21 cellular contexts compared by ENCODE assay signal in genomic region chr7:121406866-121407439, GRCh38. TPM values are rescaled to one million over a fixed set of nuclear protein-coding genes. Genes with fewer than 3 reads are reported as not detected.
DNase-seq lines count a peak whose midpoint lies in the region; ATAC-seq, FAIRE-seq and TF ChIP-seq lines count a peak whose summit lies in the region.
"Had no signal": no experiment of that assay in that cellular context is flagged by ENCODE, and none has a peak within 500 bp of the region (broad histone marks: within the 10 kb centered on the region; RNA-seq: fewer than 3 reads in every experiment).

No MANE protein-coding gene starts in this region.

- no peak overlapping the region for H2AFZ ChIP-seq in HCT116 (ENCODE audit: low read depth, low read length, poor library complexity, severe bottlenecking)

- no peaks in the 10 kb centered on the region for H3K27me3 Mint-ChIP-seq in WTC11 (ENCODE audit: low read depth)

- peak overlapping the region; percentile 7; the same call in 1 of the 2 replicates for H3K4me2 ChIP-seq in HCT116 (ENCODE audit: low read length)
- H3K4me2 ChIP-seq: A549, BLaER1 had no signal

- POLR2A ChIA-PET in HCT116 (lab: Charles Lee) (interaction anchor here (1.0 kb wide), 1 partner anchor 11 kb away, joined by 3 read pairs; the partner anchor contains the start of gene FAM3C), WTC11 (lab: Charles Lee) (no interaction called here)

- no peaks in the 10 kb centered on the region for H3K79me2 ChIP-seq in HCT116 (ENCODE audit: insufficient read depth, low read length)

- no peak overlapping the region for H3K27ac ChIP-seq in HCT116 (ENCODE audit: low read depth, low read length)
- H3K27ac ChIP-seq in small intestine (ENCODE audit: low read depth in 1 of 2, low read length in 1 of 2) = peak overlapping the region; percentile 56 to 77
- H3K27ac ChIP-seq in uterus = no peak overlapping the region
- H3K27ac ChIP-seq: A549, BLaER1, RWPE1 had no signal

- BruUV-seq in HCT116 (replicated peaks; lab: Mats Ljungman, UMichigan) = no TSS peak

- RAD21 ChIA-PET in HCT116 (lab: Charles Lee; ENCODE audit: low non-redundant PET in 1 of 2, low total read pairs in 2 of 2, uncharacterized antibody in 2 of 2, unreplicated experiment in 2 of 2) = no interaction called here

- peaks cover 0 to 9% of the 10 kb centered on the region in 2 experiments; a peak in 2 of 4 replicates for H3K4me1 ChIP-seq in HCT116 (ENCODE audit: control insufficient read depth in 1 of 2, insufficient read depth in 2 of 2, low read length in 2 of 2)
- no peaks in the 10 kb centered on the region for H3K4me1 ChIP-seq in small intestine (ENCODE audit: control insufficient read depth in 2 of 2, insufficient read depth in 1 of 2, low read depth in 1 of 2, low read length in 1 of 2)
- H3K4me1 ChIP-seq in uterus = no peaks in the 10 kb centered on the region
- H3K4me1 ChIP-seq: A549, BLaER1 had no signal

- no peaks in the 10 kb centered on the region for H3K9me2 ChIP-seq in HCT116 (ENCODE audit: insufficient read depth)

- H3K4me3 Mint-ChIP-seq in WTC11 = no peak overlapping the region
- H3K4me3 Mint-ChIP-seq: CD8-positive, alpha-beta T cell had no signal

- H3K36me3 ChIP-seq in HCT116 (ENCODE audit: control insufficient read depth in 1 of 2, insufficient read depth in 2 of 2, low read length in 2 of 2) (no peaks in the 10 kb centered on the region), small intestine (ENCODE audit: control insufficient read depth in 2 of 2, insufficient read depth in 2 of 2, low read length in 2 of 2) (no peaks in the 10 kb centered on the region), uterus (no peaks in the 10 kb centered on the region)
- H3K36me3 ChIP-seq: BLaER1 had no signal

- whole genome bisulfite sequencing in small intestine, 3 donors = 21 to 61% (median 52%) methylated on average over 2 of the region's 2 CpGs

- DNase-seq in HCT116 (ENCODE audit: low read depth, low spot score) = no peak
- no peak for DNase-seq in WTC11 (ENCODE audit: low spot score)
- no peak for DNase-seq in left lobe of liver (ENCODE audit: low spot score)
- DNase-seq in small intestine = peak; percentile 91
- no peak for DNase-seq in uterus
- DNase-seq in putamen (ENCODE audit: low spot score) = no peak
- DNase-seq: CD8-positive, alpha-beta T cell; GDM1; HCEC 1CT; KG1; NCI-H1105 treated with DMSO at 0.1 percent for 48 hours; NCI-H1694 treated with DMSO at 0.1 percent for 48 hours; NCI-H2227 treated with DMSO at 0.1 percent for 48 hours; NCI-H510A treated with DMSO at 0.1 percent for 48 hours; SIG-M5 had no signal

- H3K4me3 ChIP-seq in HCT116 (replicated peaks in 1 of 2; ENCODE audit: low read depth in 1 of 2, low read length in 2 of 2) = no peak overlapping the region
- H3K4me3 ChIP-seq in small intestine (ENCODE audit: low read depth in 1 of 2, low read length in 2 of 2) = no peak overlapping the region
- H3K4me3 ChIP-seq in uterus = no peak overlapping the region
- H3K4me3 ChIP-seq: A549, BLaER1 had no signal

- H3K36me3 Mint-ChIP-seq in WTC11 = no peaks in the 10 kb centered on the region
- H3K36me3 Mint-ChIP-seq: CD8-positive, alpha-beta T cell had no signal

- H3K27me3 ChIP-seq in HCT116 (ENCODE audit: insufficient read depth, low read length) (no peaks in the 10 kb centered on the region), small intestine (ENCODE audit: control insufficient read depth in 2 of 2, insufficient read depth in 2 of 2, low read length in 2 of 2) (no peaks in the 10 kb centered on the region), uterus (no peaks in the 10 kb centered on the region)
- H3K27me3 ChIP-seq: BLaER1 had no signal

- CTCF ChIA-PET in HCT116 (lab: Charles Lee) (interaction anchor here (1.2 kb wide), 1 partner anchor 11 kb away, joined by 6 read pairs; the partner anchor contains the start of gene FAM3C), WTC11 (lab: Charles Lee) (no interaction called here)

- H3K27ac Mint-ChIP-seq in WTC11 = no peak overlapping the region
- H3K27ac Mint-ChIP-seq: CD8-positive, alpha-beta T cell had no signal

- H3K9me3 ChIP-seq in HCT116 (ENCODE audit: control insufficient read depth in 1 of 2, insufficient read depth in 1 of 2, low read depth in 1 of 2, low read length in 2 of 2) (no peaks in the 10 kb centered on the region), small intestine (ENCODE audit: control insufficient read depth, low read depth) (no peaks in the 10 kb centered on the region), uterus (no peaks in the 10 kb centered on the region)
- H3K9me3 ChIP-seq: A549, BLaER1 had no signal

- no peak overlapping the region for H3K9ac ChIP-seq in HCT116 (ENCODE audit: low read length)
- H3K9ac ChIP-seq: BLaER1 had no signal

- no peak for TF ChIP-seq RAD21 in HCT116 (IDR thresholded peaks at IDR 0.05; ENCODE audit: low read depth)

- no peaks in the 10 kb centered on the region for H4K20me1 ChIP-seq in HCT116 (ENCODE audit: insufficient read depth)
- H4K20me1 ChIP-seq: BLaER1 had no signal

- intact Hi-C loops in HCT116 (cut with micrococcal nuclease) = no loop called here
- intact Hi-C loops in uterus (cut with DNase I; ENCODE audit: low total_unique reads) = no loop called here

- no peaks in the 10 kb centered on the region for H3K9me3 Mint-ChIP-seq in WTC11
- H3K9me3 Mint-ChIP-seq: CD8-positive, alpha-beta T cell had no signal

- ATAC-seq in HCT116 (no peak), WTC11 (peak; percentile 69), left lobe of liver (peak; percentile 19), HG02938 (IDR thresholded peaks at IDR 0.05; ENCODE audit: unreplicated experiment) (no peak)
- ATAC-seq: A549; CD8-positive, alpha-beta T cell; SK-N-SH treated with all-trans-retinoic acid at 6 μM for 48 hours had no signal

- TF ChIP-seq POLR2A in HCT116 (IDR thresholded peaks at IDR 0.05; ENCODE audit: borderline replicate concordance, extremely low read depth, insufficient read depth, insufficient read length) = no peak
- TF ChIP-seq POLR2A in uterus (IDR thresholded peaks at IDR 0.05) = no peak

- FAIRE-seq in small intestine (lab: Jason Lieb, UNC) = no peak
- FAIRE-seq: A549, D721Med had no signal

- TF ChIP-seq CTCF in HCT116 (IDR thresholded peaks at IDR 0.05 in 2 of 3, conservative IDR thresholded peaks at IDR 0.05 in 1 of 3; ENCODE audit: borderline replicate concordance in 1 of 3, insufficient read depth in 1 of 3, low read depth in 2 of 3, low read length in 2 of 3) (no peak), WTC11 (IDR thresholded peaks at IDR 0.05) (no peak), uterus (IDR thresholded peaks at IDR 0.05) (no peak)

- peaks cover 14% of the 10 kb centered on the region for H3K4me1 Mint-ChIP-seq in WTC11

TF ChIP-seq in HCT116, 20 proteins besides CTCF, POLR2A, EP300 and RAD21 (continues in another document):
- TF ChIP-seq JUND (IDR thresholded peaks at IDR 0.05) = no peak
- TF ChIP-seq, protein P1, sequence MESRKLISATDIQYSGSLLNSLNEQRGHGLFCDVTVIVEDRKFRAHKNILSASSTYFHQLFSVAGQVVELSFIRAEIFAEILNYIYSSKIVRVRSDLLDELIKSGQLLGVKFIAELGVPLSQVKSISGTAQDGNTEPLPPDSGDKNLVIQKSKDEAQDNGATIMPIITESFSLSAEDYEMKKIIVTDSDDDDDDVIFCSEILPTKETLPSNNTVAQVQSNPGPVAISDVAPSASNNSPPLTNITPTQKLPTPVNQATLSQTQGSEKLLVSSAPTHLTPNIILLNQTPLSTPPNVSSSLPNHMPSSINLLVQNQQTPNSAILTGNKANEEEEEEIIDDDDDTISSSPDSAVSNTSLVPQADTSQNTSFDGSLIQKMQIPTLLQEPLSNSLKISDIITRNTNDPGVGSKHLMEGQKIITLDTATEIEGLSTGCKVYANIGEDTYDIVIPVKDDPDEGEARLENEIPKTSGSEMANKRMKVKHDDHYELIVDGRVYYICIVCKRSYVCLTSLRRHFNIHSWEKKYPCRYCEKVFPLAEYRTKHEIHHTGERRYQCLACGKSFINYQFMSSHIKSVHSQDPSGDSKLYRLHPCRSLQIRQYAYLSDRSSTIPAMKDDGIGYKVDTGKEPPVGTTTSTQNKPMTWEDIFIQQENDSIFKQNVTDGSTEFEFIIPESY (IDR thresholded peaks at IDR 0.05; ENCODE audit: extremely low read depth, insufficient replicate concordance, low read length) = no peak
- TF ChIP-seq MAX (IDR thresholded peaks at IDR 0.05) = no peak
- no peak for TF ChIP-seq CBX3 (IDR thresholded peaks at IDR 0.05; ENCODE audit: low read depth)
- no peak for TF ChIP-seq CEBPB (IDR thresholded peaks at IDR 0.05; ENCODE audit: low read depth)
- no peak for TF ChIP-seq FOSL1 (IDR thresholded peaks at IDR 0.05; ENCODE audit: low read depth)

TF ChIP-seq in WTC11, 78 proteins besides CTCF, POLR2A, EP300 and RAD21 (continues in another document):
- TF ChIP-seq GRHL2 (CRISPR knock-in tag; IDR thresholded peaks at IDR 0.05; ENCODE audit: insufficient replicate concordance, severe bottlenecking) (no peak), E2F4 (CRISPR knock-in tag; IDR thresholded peaks at IDR 0.05; ENCODE audit: borderline replicate concordance, low read depth) (no peak)
- TF ChIP-seq, protein P2, sequence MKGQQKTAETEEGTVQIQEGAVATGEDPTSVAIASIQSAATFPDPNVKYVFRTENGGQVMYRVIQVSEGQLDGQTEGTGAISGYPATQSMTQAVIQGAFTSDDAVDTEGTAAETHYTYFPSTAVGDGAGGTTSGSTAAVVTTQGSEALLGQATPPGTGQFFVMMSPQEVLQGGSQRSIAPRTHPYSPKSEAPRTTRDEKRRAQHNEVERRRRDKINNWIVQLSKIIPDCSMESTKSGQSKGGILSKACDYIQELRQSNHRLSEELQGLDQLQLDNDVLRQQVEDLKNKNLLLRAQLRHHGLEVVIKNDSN (CRISPR knock-in tag; IDR thresholded peaks at IDR 0.05) = no peak

RNA-seq across cellular contexts. Expression of gene FAM3C, which starts 10.8 kb away (rescaled TPM):
- 322 TPM for total RNA-seq in HCT116 (2021; ENCODE audit: unreplicated experiment)
- 103 and 148 TPM in 2 replicates for polyA plus RNA-seq in HCT116 (2012)
- total RNA-seq in WTC11 (2021) = 51.2 to 65.7 TPM (median 54.4 TPM) in 3 replicates
- 18.3 TPM for total RNA-seq in left lobe of liver
- polyA plus RNA-seq in small intestine = 100 to 1,000 TPM in 2 of 3 donors, 10 to 100 TPM in 1; 98.0 to 166 (median 145) TPM
- total RNA-seq in uterus = 100 to 1,000 TPM in 1 of 4 donors, 10 to 100 TPM in 3; 36.1 to 104 (median 65.8) TPM

Comparison
In these comparisons a context has a peak if more than half of its experiments do, and no peak if none do; other contexts are left out.
1. ATAC-seq: peak in WTC11 (single experiment) and left lobe of liver (single experiment); none in HCT116 (single experiment) and HG02938 (single experiment).
2. H3K27ac ChIP-seq: peak in small intestine (2 of 2); none in HCT116 (single experiment) and uterus (0 of 2).